1 cellular context compared by ENCODE assay signal in genomic region chr4:186260504-186261448, GRCh38.
A peak's percentile ranks its signal among the peaks of the same experiment; 100 is the strongest.
TF ChIP-seq lines count a peak whose summit lies in the region.

No MANE protein-coding gene starts in this region.

TF ChIP-seq in HepG2, 621 proteins besides CTCF, POLR2A, EP300 and RAD21 (continued from another document and continues in another):
- peak; percentile 94 for TF ChIP-seq RNF219 (CRISPR knock-in tag; IDR thresholded peaks at IDR 0.05)
- TF ChIP-seq ZNF17 (CRISPR knock-in tag; IDR thresholded peaks at IDR 0.05) = peak; percentile 49; the same call in 1 of the 2 replicates
- no peak for TF ChIP-seq ZNF850 (CRISPR knock-in tag; conservative IDR thresholded peaks at IDR 0.05)
- TF ChIP-seq RBM39 (IDR thresholded peaks at IDR 0.05; ENCODE audit: low read depth, low read length, poor library complexity, severe bottlenecking) = no peak
- TF ChIP-seq CBX2 (IDR thresholded peaks at IDR 0.05; ENCODE audit: low read depth, low read length) = no peak
- peak; percentile 44; the same call in 1 of the 2 replicates for TF ChIP-seq CBX2 (CRISPR knock-in tag; IDR thresholded peaks at IDR 0.05; ENCODE audit: low read depth)
- TF ChIP-seq HDAC1 (CRISPR knock-in tag; IDR thresholded peaks at IDR 0.05) = peak; percentile 72
- peak; percentile 67; the same call in 1 of the 2 replicates for TF ChIP-seq SP140L (CRISPR knock-in tag; IDR thresholded peaks at IDR 0.05; ENCODE audit: borderline replicate concordance)
- TF ChIP-seq SOX5 (CRISPR knock-in tag; IDR thresholded peaks at IDR 0.05; ENCODE audit: borderline replicate concordance) = 0 out of 2 replicates have a peak, but pooled peaks have one; percentile 41
- peak; percentile 86 for TF ChIP-seq IKZF4 (CRISPR knock-in tag; IDR thresholded peaks at IDR 0.05; ENCODE audit: borderline replicate concordance, low read depth, not compliant biosample characterization)
- TF ChIP-seq JUNB (CRISPR knock-in tag; IDR thresholded peaks at IDR 0.05; ENCODE audit: borderline replicate concordance) = peak; percentile 76
- peak; percentile 81 for TF ChIP-seq SAP130 (CRISPR knock-in tag; IDR thresholded peaks at IDR 0.05; ENCODE audit: low read depth)
- TF ChIP-seq KDM4B (CRISPR knock-in tag; IDR thresholded peaks at IDR 0.05) = peak; percentile 26; the same call in 1 of the 2 replicates
- TF ChIP-seq ZFP36L1 (CRISPR knock-in tag; IDR thresholded peaks at IDR 0.05) = peak; percentile 84
- no peak for TF ChIP-seq ZNF713 (CRISPR knock-in tag; IDR thresholded peaks at IDR 0.05)
- TF ChIP-seq ZMYM3 (CRISPR knock-in tag; IDR thresholded peaks at IDR 0.05) = peak; percentile 78
- TF ChIP-seq, protein P1, sequence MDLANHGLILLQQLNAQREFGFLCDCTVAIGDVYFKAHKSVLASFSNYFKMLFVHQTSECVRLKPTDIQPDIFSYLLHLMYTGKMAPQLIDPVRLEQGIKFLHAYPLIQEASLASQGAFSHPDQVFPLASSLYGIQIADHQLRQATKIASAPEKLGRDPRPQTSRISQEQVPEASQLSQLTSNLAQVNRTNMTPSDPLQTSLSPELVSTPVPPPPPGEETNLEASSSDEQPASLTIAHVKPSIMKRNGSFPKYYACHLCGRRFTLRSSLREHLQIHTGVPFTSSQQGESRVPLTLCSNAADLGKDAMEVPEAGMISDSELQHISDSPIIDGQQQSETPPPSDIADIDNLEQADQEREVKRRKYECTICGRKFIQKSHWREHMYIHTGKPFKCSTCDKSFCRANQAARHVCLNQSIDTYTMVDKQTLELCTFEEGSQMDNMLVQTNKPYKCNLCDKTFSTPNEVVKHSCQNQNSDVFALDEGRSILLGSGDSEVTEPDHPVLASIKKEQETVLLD (CRISPR knock-in tag; IDR thresholded peaks at IDR 0.05; ENCODE audit: low read depth) = 0 out of 2 replicates have a peak, but pooled peaks have one; percentile 64
- peak; percentile 73; the same call in 1 of the 2 replicates for TF ChIP-seq ZNF430 (CRISPR knock-in tag; IDR thresholded peaks at IDR 0.05)
- peak; percentile 13; the same call in 1 of the 2 replicates for TF ChIP-seq ZNF629 (CRISPR knock-in tag; conservative IDR thresholded peaks at IDR 0.05)
- peak; percentile 33; the same call in 1 of the 2 replicates for TF ChIP-seq HOXD1 (CRISPR knock-in tag; IDR thresholded peaks at IDR 0.05)
- TF ChIP-seq TBX2 (CRISPR knock-in tag; IDR thresholded peaks at IDR 0.05; ENCODE audit: borderline replicate concordance) = peak; percentile 76; the same call in 1 of the 2 replicates
- 0 out of 2 replicates have a peak, but pooled peaks have one; percentile 22 for TF ChIP-seq ZNF710 (CRISPR knock-in tag; IDR thresholded peaks at IDR 0.05; ENCODE audit: borderline replicate concordance)
- TF ChIP-seq ZNF354B (CRISPR knock-in tag; IDR thresholded peaks at IDR 0.05) = peak; percentile 79; the same call in 1 of the 2 replicates
- TF ChIP-seq FOSL2 (CRISPR knock-in tag; IDR thresholded peaks at IDR 0.05) = peak; percentile 87
- TF ChIP-seq, protein P2, sequence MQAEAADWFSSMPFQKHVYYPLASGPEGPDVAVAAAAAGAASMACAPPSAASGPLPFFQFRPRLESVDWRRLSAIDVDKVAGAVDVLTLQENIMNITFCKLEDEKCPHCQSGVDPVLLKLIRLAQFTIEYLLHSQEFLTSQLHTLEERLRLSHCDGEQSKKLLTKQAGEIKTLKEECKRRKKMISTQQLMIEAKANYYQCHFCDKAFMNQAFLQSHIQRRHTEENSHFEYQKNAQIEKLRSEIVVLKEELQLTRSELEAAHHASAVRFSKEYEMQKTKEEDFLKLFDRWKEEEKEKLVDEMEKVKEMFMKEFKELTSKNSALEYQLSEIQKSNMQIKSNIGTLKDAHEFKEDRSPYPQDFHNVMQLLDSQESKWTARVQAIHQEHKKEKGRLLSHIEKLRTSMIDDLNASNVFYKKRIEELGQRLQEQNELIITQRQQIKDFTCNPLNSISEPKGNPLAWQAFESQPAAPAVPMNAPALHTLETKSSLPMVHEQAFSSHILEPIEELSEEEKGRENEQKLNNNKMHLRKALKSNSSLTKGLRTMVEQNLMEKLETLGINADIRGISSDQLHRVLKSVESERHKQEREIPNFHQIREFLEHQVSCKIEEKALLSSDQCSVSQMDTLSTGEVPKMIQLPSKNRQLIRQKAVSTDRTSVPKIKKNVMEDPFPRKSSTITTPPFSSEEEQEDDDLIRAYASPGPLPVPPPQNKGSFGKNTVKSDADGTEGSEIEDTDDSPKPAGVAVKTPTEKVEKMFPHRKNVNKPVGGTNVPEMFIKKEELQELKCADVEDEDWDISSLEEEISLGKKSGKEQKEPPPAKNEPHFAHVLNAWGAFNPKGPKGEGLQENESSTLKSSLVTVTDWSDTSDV (CRISPR knock-in tag; IDR thresholded peaks at IDR 0.05) = peak; percentile 67; the same call in 1 of the 2 replicates
- peak; percentile 95 for TF ChIP-seq ZBTB38 (CRISPR knock-in tag; IDR thresholded peaks at IDR 0.05)
- 0 out of 2 replicates have a peak, but pooled peaks have one; percentile 61 for TF ChIP-seq ZNF329 (CRISPR knock-in tag; IDR thresholded peaks at IDR 0.05; ENCODE audit: low read depth)
- no peak for TF ChIP-seq ZNF720 (CRISPR knock-in tag; IDR thresholded peaks at IDR 0.05)
- peak; percentile 57 for TF ChIP-seq NCOA2 (CRISPR knock-in tag; IDR thresholded peaks at IDR 0.05)
- TF ChIP-seq, protein P3, sequence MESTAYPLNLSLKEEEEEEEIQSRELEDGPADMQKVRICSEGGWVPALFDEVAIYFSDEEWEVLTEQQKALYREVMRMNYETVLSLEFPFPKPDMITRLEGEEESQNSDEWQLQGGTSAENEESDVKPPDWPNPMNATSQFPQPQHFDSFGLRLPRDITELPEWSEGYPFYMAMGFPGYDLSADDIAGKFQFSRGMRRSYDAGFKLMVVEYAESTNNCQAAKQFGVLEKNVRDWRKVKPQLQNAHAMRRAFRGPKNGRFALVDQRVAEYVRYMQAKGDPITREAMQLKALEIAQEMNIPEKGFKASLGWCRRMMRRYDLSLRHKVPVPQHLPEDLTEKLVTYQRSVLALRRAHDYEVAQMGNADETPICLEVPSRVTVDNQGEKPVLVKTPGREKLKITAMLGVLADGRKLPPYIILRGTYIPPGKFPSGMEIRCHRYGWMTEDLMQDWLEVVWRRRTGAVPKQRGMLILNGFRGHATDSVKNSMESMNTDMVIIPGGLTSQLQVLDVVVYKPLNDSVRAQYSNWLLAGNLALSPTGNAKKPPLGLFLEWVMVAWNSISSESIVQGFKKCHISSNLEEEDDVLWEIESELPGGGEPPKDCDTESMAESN (CRISPR knock-in tag; conservative IDR thresholded peaks at IDR 0.05) = peak; percentile 58; the same call in 1 of the 2 replicates
- TF ChIP-seq ZNF574 (CRISPR knock-in tag; IDR thresholded peaks at IDR 0.05) = peak; percentile 78
- TF ChIP-seq ZNF510 (CRISPR knock-in tag; IDR thresholded peaks at IDR 0.05; ENCODE audit: low read depth) = peak; percentile 95
- no peak for TF ChIP-seq ZNF775 (CRISPR knock-in tag; IDR thresholded peaks at IDR 0.05; ENCODE audit: borderline replicate concordance)
- peak; percentile 69 for TF ChIP-seq HMG20A (CRISPR knock-in tag; IDR thresholded peaks at IDR 0.05; ENCODE audit: borderline replicate concordance)
- TF ChIP-seq ZNF281 (CRISPR knock-in tag; IDR thresholded peaks at IDR 0.05; ENCODE audit: borderline replicate concordance) = peak; percentile 68; the same call in 1 of the 2 replicates
- peak; percentile 81; the same call in 1 of the 2 replicates for TF ChIP-seq ZNF138 (CRISPR knock-in tag; IDR thresholded peaks at IDR 0.05; ENCODE audit: low read depth)
- no peak for TF ChIP-seq ZNF326 (CRISPR knock-in tag; IDR thresholded peaks at IDR 0.05; ENCODE audit: borderline replicate concordance)
- TF ChIP-seq NR2F6 (IDR thresholded peaks at IDR 0.05) = peak; percentile 78
- 0 out of 2 replicates have a peak, but pooled peaks have one; percentile 55 for TF ChIP-seq NR2F6 (CRISPR knock-in tag; IDR thresholded peaks at IDR 0.05)
- peak; percentile 98 for TF ChIP-seq ZKSCAN1 (IDR thresholded peaks at IDR 0.05; ENCODE audit: low read length)
- TF ChIP-seq ARID3A (IDR thresholded peaks at IDR 0.05; ENCODE audit: low read depth, low read length) = peak; percentile 63
- peak; percentile 73; the same call in 1 of the 2 replicates for TF ChIP-seq ZNF792 (CRISPR knock-in tag; IDR thresholded peaks at IDR 0.05)
- TF ChIP-seq RFX1 (IDR thresholded peaks at IDR 0.05) = no peak
- TF ChIP-seq ZNF781 (CRISPR knock-in tag; IDR thresholded peaks at IDR 0.05; ENCODE audit: borderline replicate concordance, not compliant biosample characterization) = peak; percentile 80
